ENCODE assay signal across 1 cellular context in genomic region chr11:58675344-58676155, GRCh38.
TF ChIP-seq lines count a peak whose summit lies in the region.

No MANE protein-coding gene starts in this region.

TF ChIP-seq in K562, 482 proteins besides CTCF, POLR2A, EP300 and RAD21 (continued from another document):
- TF ChIP-seq NKRF (IDR thresholded peaks at IDR 0.05; ENCODE audit: borderline replicate concordance) (no peak), HMBOX1 (IDR thresholded peaks at IDR 0.05) (no peak), SRSF3 (IDR thresholded peaks at IDR 0.05; ENCODE audit: insufficient read depth, low read length) (no peak), CBX2 (IDR thresholded peaks at IDR 0.05; ENCODE audit: insufficient read depth, low read length, poor library complexity, severe bottlenecking) (no peak), ZNF511 (CRISPR knock-in tag; IDR thresholded peaks at IDR 0.05) (no peak), U2AF1 (optimal IDR thresholded peaks at IDR 0.05; ENCODE audit: low read depth, low read length) (no peak), MCM5 (IDR thresholded peaks at IDR 0.05; ENCODE audit: low read depth) (no peak), SMARCA5 (IDR thresholded peaks at IDR 0.05) (no peak), E2F1 (CRISPR knock-in tag; IDR thresholded peaks at IDR 0.05) (no peak), HLTF (IDR thresholded peaks at IDR 0.05) (no peak), CHAMP1 (IDR thresholded peaks at IDR 0.05) (0 out of 2 replicates have a peak, but pooled peaks have one; percentile 28), ZNF395 (CRISPR knock-in tag; IDR thresholded peaks at IDR 0.05) (no peak), HMG20B (CRISPR knock-in tag; IDR thresholded peaks at IDR 0.05) (no peak), ZBTB7A (IDR thresholded peaks at IDR 0.05; ENCODE audit: borderline replicate concordance, control insufficient read depth, low read depth, low read length) (no peak), CTCFL (IDR thresholded peaks at IDR 0.05; ENCODE audit: borderline replicate concordance, insufficient read depth, low read depth, low read length, poor library complexity, severe bottlenecking) (peak; percentile 41), ZNF24 (IDR thresholded peaks at IDR 0.05) (0 out of 2 replicates have a peak, but pooled peaks have one; percentile 17), SMAD1 (IDR thresholded peaks at IDR 0.05; ENCODE audit: low read depth, low read length, partially characterized antibody) (no peak), ZNF655 (CRISPR knock-in tag; IDR thresholded peaks at IDR 0.05) (no peak), RNF2 (IDR thresholded peaks at IDR 0.05) (no peak), SAP30 (IDR thresholded peaks at IDR 0.05; ENCODE audit: borderline replicate concordance, insufficient read depth, low read depth, low read length, poor library complexity, severe bottlenecking) (no peak), RFX1 (IDR thresholded peaks at IDR 0.05) (no peak), RCOR1 (IDR thresholded peaks at IDR 0.05; ENCODE audit: borderline replicate concordance in 1 of 2, low read depth in 2 of 2, low read length in 2 of 2) (peak in 1 of 2 experiments; percentile 60; a peak in 1 of 4 replicates), SMAD2 (IDR thresholded peaks at IDR 0.05; ENCODE audit: low read depth, low read length) (no peak), JUNB (CRISPR knock-in tag; conservative IDR thresholded peaks at IDR 0.05) (no peak), HMG20A (CRISPR knock-in tag; conservative IDR thresholded peaks at IDR 0.05) (no peak), SMC3 (conservative IDR thresholded peaks at IDR 0.05; ENCODE audit: insufficient read depth, low read depth, low read length) (peak; percentile 63), NRF1 (conservative IDR thresholded peaks at IDR 0.05 in 1 of 2, IDR thresholded peaks at IDR 0.05 in 1 of 2) (no peak), ZC3H11A (IDR thresholded peaks at IDR 0.05; ENCODE audit: low read depth, low read length) (no peak), MLX (CRISPR knock-in tag; conservative IDR thresholded peaks at IDR 0.05) (no peak), SREBF1 (IDR thresholded peaks at IDR 0.05; ENCODE audit: borderline replicate concordance, low read depth, low read length) (no peak), BMI1 (IDR thresholded peaks at IDR 0.05; ENCODE audit: low read length) (no peak), ZNF408 (CRISPR knock-in tag; IDR thresholded peaks at IDR 0.05; ENCODE audit: low read depth) (no peak), CTBP1 (IDR thresholded peaks at IDR 0.05; ENCODE audit: borderline replicate concordance) (peak; percentile 42; the same call in 1 of the 2 replicates), MAZ (CRISPR knock-in tag; conservative IDR thresholded peaks at IDR 0.05 in 1 of 2, IDR thresholded peaks at IDR 0.05 in 1 of 2) (0 out of 4 replicates have a peak, but pooled peaks of 1 of the 2 experiments have one; percentile 17), ZNF239 (CRISPR knock-in tag; IDR thresholded peaks at IDR 0.05) (no peak), ZNF263 (CRISPR knock-in tag; IDR thresholded peaks at IDR 0.05; ENCODE audit: borderline replicate concordance) (no peak), SIN3B (IDR thresholded peaks at IDR 0.05; ENCODE audit: low read depth) (no peak), ASH1L (IDR thresholded peaks at IDR 0.05; ENCODE audit: borderline replicate concordance, low read depth, partially characterized antibody) (no peak), HIVEP1 (CRISPR knock-in tag; IDR thresholded peaks at IDR 0.05) (no peak), SETDB1 (IDR thresholded peaks at IDR 0.05; ENCODE audit: low read length) (no peak), RFX5 (IDR thresholded peaks at IDR 0.05; ENCODE audit: low read depth, low read length) (no peak), DEAF1 (CRISPR knock-in tag; IDR thresholded peaks at IDR 0.05) (peak; percentile 59; the same call in 1 of the 2 replicates), TCF15 (CRISPR knock-in tag; IDR thresholded peaks at IDR 0.05) (no peak)
